Comparison of ENCODE assay signal across 35 cellular contexts in genomic region chr14:86364634-86365033, GRCh38.
"Had no signal": no experiment of that assay in that cellular context is flagged by ENCODE, and none has a peak within 500 bp of the region (broad histone marks: within the 10 kb centered on the region; RNA-seq: fewer than 3 reads in every experiment).

No MANE protein-coding gene starts in this region.

- H3K36me3 ChIP-seq: MG63 had no signal

- H3K27ac ChIP-seq: KMS-11 had no signal

- H3K4me3 ChIP-seq: MG63 had no signal

- H3K27me3 ChIP-seq: MG63 had no signal

- H3K9ac ChIP-seq: KMS-11 had no signal

- H3K9me3 ChIP-seq: MG63 had no signal

- H3K4me2 ChIP-seq: KMS-11 had no signal

- DNase-seq: Karpas-422, Kasumi-1, KG1, MG63, MM.1S, MV-4-11, NCI-H1048, NCI-H1092, NCI-H1092 treated with DMSO at 0.1 percent for 48 hours, NCI-H1105, NCI-H1105 treated with DMSO at 0.1 percent for 48 hours, NCI-H1417 treated with DMSO at 0.1 percent for 48 hours, NCI-H1436, NCI-H1436 treated with DMSO at 0.1 percent for 48 hours, NCI-H146, NCI-H1694, NCI-H1694 treated with DMSO at 0.1 percent for 48 hours, NCI-H187, NCI-H187 treated with DMSO at 0.1 percent for 48 hours, NCI-H1930, NCI-H2029, NCI-H2029 treated with DMSO at 0.1 percent for 48 hours, NCI-H2081, NCI-H2081 treated with DMSO at 0.1 percent for 48 hours, NCI-H2107, NCI-H2171, NCI-H2171 treated with DMSO at 0.1 percent for 48 hours, NCI-H2227 treated with DMSO at 0.1 percent for 48 hours, NCI-H226, NCI-H345, NCI-H446, NCI-H446 treated with DMSO at 0.1 percent for 48 hours, NCI-H510A, NCI-H510A treated with DMSO at 0.1 percent for 48 hours had no signal
